1 cellular context compared by ENCODE assay signal in the genomic region with DNA sequence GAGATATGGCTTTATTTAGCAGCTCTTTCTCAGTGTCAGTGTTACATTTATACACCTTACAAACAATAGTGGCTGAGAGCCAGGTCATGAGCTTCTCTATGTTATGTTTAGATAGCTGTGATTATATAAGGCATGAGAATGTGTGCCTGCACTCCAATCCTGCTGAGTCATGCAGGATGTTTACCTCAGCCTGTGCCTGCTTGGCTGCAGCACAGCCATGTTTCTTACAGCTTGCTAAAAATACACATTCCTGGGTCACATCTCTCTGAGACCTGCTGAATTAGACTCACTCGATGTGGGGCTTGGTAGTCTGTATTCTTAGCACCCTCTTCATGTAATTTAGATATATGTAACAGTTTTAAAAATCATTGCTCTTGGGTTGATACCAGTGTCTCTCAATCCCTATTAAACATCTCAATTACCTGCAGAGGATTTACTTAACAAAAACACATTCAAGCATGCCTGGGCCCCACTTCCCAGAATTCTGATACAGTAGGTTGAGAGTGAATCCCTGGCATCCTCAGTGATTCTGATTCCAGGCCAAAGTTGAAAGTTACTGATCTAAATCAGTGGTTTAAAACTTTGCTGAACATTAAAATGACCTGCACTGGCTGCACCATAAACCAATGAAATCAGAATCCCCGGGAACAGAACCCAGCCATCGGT.
TF ChIP-seq lines count a peak whose summit lies in the region.

No MANE protein-coding gene starts in this region.

TF ChIP-seq in K562, 482 proteins besides CTCF, POLR2A, EP300 and RAD21 (continued from another document and continues in another):
- TF ChIP-seq ZNF449 (CRISPR knock-in tag; IDR thresholded peaks at IDR 0.05) (peak; percentile 89; the same call in 1 of the 2 replicates), MITF (IDR thresholded peaks at IDR 0.05) (no peak), SAFB2 (IDR thresholded peaks at IDR 0.05; ENCODE audit: borderline replicate concordance, low read depth, low read length, severe bottlenecking) (no peak), SREBF2 (CRISPR knock-in tag; IDR thresholded peaks at IDR 0.05) (no peak), CUX1 (CRISPR knock-in tag; IDR thresholded peaks at IDR 0.05) (peak; percentile 93), ZBTB7A (IDR thresholded peaks at IDR 0.05; ENCODE audit: borderline replicate concordance, control insufficient read depth, low read depth, low read length) (no peak), USF2 (CRISPR knock-in tag; IDR thresholded peaks at IDR 0.05) (no peak), ZNF24 (IDR thresholded peaks at IDR 0.05) (peak; percentile 25; the same call in 1 of the 2 replicates), ZNF274 (IDR thresholded peaks at IDR 0.05; ENCODE audit: borderline replicate concordance, low read depth, low read length) (no peak), BDP1 (IDR thresholded peaks at IDR 0.05; ENCODE audit: insufficient read depth, insufficient read length) (no peak), KAT2B (IDR thresholded peaks at IDR 0.05; ENCODE audit: low read depth, low read length) (no peak), TAL1 (IDR thresholded peaks at IDR 0.05) (no peak), GABPB1 (CRISPR knock-in tag; IDR thresholded peaks at IDR 0.05) (no peak), HDAC3 (IDR thresholded peaks at IDR 0.05; ENCODE audit: borderline replicate concordance, partially characterized antibody) (no peak), ZNF766 (CRISPR knock-in tag; conservative IDR thresholded peaks at IDR 0.05) (peak; percentile 90), KLF16 (IDR thresholded peaks at IDR 0.05) (no peak), CHCHD3 (CRISPR knock-in tag; IDR thresholded peaks at IDR 0.05) (no peak), BCL6 (CRISPR knock-in tag; IDR thresholded peaks at IDR 0.05) (peak; percentile 94), MXI1 (IDR thresholded peaks at IDR 0.05; ENCODE audit: low read depth, low read length) (no peak), ZNF511 (CRISPR knock-in tag; IDR thresholded peaks at IDR 0.05) (no peak), CREB3 (tag; conservative IDR thresholded peaks at IDR 0.05; ENCODE audit: low read depth) (peak; percentile 98), RBM15 (IDR thresholded peaks at IDR 0.05; ENCODE audit: insufficient read depth, low read length) (no peak), GABPB2 (CRISPR knock-in tag; conservative IDR thresholded peaks at IDR 0.05) (no peak), BMI1 (IDR thresholded peaks at IDR 0.05; ENCODE audit: low read length) (no peak), FOXA3 (CRISPR knock-in tag; conservative IDR thresholded peaks at IDR 0.05 in 1 of 2, IDR thresholded peaks at IDR 0.05 in 1 of 2) (peak in 1 of 2 experiments; percentile 50; a peak in 1 of 4 replicates), ZNF23 (CRISPR knock-in tag; IDR thresholded peaks at IDR 0.05) (no peak), FOXJ3 (CRISPR knock-in tag; IDR thresholded peaks at IDR 0.05) (no peak), CEBPZ (IDR thresholded peaks at IDR 0.05; ENCODE audit: borderline replicate concordance, low read depth, low read length) (peak; percentile 84)
- TF ChIP-seq, protein P1, sequence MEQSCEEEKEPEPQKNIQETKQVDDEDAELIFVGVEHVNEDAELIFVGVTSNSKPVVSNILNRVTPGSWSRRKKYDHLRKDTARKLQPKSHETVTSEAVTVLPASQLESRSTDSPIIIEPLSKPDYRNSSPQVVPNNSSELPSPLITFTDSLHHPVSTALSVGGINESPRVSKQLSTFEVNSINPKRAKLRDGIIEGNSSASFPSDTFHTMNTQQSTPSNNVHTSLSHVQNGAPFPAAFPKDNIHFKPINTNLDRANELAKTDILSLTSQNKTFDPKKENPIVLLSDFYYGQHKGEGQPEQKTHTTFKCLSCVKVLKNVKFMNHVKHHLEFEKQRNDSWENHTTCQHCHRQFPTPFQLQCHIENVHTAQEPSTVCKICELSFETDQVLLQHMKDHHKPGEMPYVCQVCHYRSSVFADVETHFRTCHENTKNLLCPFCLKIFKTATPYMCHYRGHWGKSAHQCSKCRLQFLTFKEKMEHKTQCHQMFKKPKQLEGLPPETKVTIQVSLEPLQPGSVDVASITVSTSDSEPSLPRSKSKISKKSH (CRISPR knock-in tag; IDR thresholded peaks at IDR 0.05) = no peak
- TF ChIP-seq, protein P2, sequence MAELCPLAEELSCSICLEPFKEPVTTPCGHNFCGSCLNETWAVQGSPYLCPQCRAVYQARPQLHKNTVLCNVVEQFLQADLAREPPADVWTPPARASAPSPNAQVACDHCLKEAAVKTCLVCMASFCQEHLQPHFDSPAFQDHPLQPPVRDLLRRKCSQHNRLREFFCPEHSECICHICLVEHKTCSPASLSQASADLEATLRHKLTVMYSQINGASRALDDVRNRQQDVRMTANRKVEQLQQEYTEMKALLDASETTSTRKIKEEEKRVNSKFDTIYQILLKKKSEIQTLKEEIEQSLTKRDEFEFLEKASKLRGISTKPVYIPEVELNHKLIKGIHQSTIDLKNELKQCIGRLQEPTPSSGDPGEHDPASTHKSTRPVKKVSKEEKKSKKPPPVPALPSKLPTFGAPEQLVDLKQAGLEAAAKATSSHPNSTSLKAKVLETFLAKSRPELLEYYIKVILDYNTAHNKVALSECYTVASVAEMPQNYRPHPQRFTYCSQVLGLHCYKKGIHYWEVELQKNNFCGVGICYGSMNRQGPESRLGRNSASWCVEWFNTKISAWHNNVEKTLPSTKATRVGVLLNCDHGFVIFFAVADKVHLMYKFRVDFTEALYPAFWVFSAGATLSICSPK (IDR thresholded peaks at IDR 0.05; ENCODE audit: borderline replicate concordance) = no peak
- TF ChIP-seq, protein P3, sequence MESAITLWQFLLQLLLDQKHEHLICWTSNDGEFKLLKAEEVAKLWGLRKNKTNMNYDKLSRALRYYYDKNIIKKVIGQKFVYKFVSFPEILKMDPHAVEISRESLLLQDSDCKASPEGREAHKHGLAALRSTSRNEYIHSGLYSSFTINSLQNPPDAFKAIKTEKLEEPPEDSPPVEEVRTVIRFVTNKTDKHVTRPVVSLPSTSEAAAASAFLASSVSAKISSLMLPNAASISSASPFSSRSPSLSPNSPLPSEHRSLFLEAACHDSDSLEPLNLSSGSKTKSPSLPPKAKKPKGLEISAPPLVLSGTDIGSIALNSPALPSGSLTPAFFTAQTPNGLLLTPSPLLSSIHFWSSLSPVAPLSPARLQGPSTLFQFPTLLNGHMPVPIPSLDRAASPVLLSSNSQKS (CRISPR knock-in tag; IDR thresholded peaks at IDR 0.05) = no peak
- TF ChIP-seq, protein P4, sequence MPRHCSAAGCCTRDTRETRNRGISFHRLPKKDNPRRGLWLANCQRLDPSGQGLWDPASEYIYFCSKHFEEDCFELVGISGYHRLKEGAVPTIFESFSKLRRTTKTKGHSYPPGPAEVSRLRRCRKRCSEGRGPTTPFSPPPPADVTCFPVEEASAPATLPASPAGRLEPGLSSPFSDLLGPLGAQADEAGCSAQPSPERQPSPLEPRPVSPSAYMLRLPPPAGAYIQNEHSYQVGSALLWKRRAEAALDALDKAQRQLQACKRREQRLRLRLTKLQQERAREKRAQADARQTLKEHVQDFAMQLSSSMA (CRISPR knock-in tag; IDR thresholded peaks at IDR 0.05) = no peak
- TF ChIP-seq, protein P5, sequence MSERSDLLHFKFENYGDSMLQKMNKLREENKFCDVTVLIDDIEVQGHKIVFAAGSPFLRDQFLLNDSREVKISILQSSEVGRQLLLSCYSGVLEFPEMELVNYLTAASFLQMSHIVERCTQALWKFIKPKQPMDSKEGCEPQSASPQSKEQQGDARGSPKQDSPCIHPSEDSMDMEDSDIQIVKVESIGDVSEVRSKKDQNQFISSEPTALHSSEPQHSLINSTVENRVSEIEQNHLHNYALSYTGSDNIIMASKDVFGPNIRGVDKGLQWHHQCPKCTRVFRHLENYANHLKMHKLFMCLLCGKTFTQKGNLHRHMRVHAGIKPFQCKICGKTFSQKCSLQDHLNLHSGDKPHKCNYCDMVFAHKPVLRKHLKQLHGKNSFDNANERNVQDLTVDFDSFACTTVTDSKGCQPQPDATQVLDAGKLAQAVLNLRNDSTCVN (CRISPR knock-in tag; IDR thresholded peaks at IDR 0.05) = no peak
